8 cellular contexts compared by ENCODE assay signal in the genomic region with DNA sequence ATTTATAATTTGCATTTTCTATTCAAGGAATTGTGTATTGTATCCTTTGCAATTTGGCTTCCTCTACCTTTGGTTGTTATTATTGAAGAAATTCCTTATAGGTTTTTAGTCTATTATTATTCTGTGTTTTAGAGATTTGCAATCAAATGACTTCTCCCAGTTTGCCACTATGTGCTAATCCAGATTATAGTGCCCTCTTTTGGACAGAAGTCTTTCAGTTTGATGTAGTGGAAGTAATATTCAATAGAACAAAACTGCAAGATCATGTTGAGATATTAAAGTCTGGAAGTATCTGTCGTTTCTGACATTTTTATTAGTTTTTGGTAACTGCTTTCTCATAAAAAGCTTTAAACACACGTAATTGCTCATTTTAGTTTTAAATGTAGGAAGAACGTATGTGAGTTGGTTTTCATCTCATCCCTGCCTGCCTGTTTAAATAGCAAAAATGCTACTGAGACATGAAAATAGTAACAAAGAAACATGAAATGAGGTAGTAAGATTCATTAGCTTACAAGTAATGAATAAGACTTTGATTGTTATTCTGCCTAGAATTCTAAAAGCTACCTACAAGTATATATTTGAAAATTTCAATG.
DNase-seq lines count a peak whose midpoint lies in the region; TF ChIP-seq lines count a peak whose summit lies in the region.
"Had no signal": no experiment of that assay in that cellular context is flagged by ENCODE, and none has a peak within 500 bp of the region (broad histone marks: within the 10 kb centered on the region; RNA-seq: fewer than 3 reads in every experiment).

No MANE protein-coding gene starts in this region.

- in situ Hi-C loops in G401 (cut with HindIII; ENCODE audit: low sequenced_read_pairs) = no loop called here

- no peaks in the 10 kb centered on the region for H3K79me2 ChIP-seq in osteoblast (ENCODE audit: insufficient read depth, low read length)

- H3K4me1 ChIP-seq in osteoblast (ENCODE audit: insufficient read depth, low read length) = peaks cover 10% of the 10 kb centered on the region

- TF ChIP-seq CTCF in cardiac fibroblast (IDR thresholded peaks at IDR 0.05; ENCODE audit: low read depth, low read length) (peak; percentile 32), osteoblast (IDR thresholded peaks at IDR 0.05; ENCODE audit: extremely low read depth, low read depth, low read length) (peak; percentile 56)

- no peaks in the 10 kb centered on the region for H4K20me1 ChIP-seq in osteoblast (ENCODE audit: insufficient read depth, low read length)

- no peaks in the 10 kb centered on the region for H3K36me3 ChIP-seq in osteoblast (ENCODE audit: insufficient read depth, low read length)

- H3K4me3 ChIP-seq in cardiac fibroblast (replicated peaks in 1 of 2; ENCODE audit: low read depth in 2 of 2, low read length in 2 of 2) = no peak overlapping the region
- no peak overlapping the region for H3K4me3 ChIP-seq in osteoblast (ENCODE audit: insufficient read depth, low read length)

- H3K9me3 ChIP-seq in osteoblast (ENCODE audit: low read depth, low read length) = no peaks in the 10 kb centered on the region

- no peak overlapping the region for H3K4me2 ChIP-seq in osteoblast (ENCODE audit: insufficient read depth, low read length)

- H3K27ac ChIP-seq in osteoblast (ENCODE audit: low read depth, low read length) = no peak overlapping the region

- no peak overlapping the region for H2AFZ ChIP-seq in osteoblast (ENCODE audit: low read length)

- no peaks in the 10 kb centered on the region for H3K27me3 ChIP-seq in osteoblast (ENCODE audit: insufficient read depth, low read length)

- DNase-seq in G401 (ENCODE audit: low spot score) (peak; percentile 11), NAMALWA (ENCODE audit: low spot score) (peak; percentile 54), cardiac fibroblast (ENCODE audit: low read depth in 2 of 2) (peak; percentile 62 to 68), osteoblast (ENCODE audit: insufficient read length, low spot score, missing footprints) (no peak), SK-N-DZ (ENCODE audit: low spot score) (no peak), SHP77 treated with DMSO at 0.1 percent for 48 hours (lab: John Stamatoyannopoulos, UW) (no peak)
- DNase-seq in stimulated activated CD4-positive, alpha-beta T cell treated with anti-CD3 and anti-CD28 coated beads, Interleukin-4, amount 100 ng/mL, for 4 hours = no peak
- DNase-seq: activated CD4-positive, CD25-positive, alpha-beta regulatory T cell had no signal

Comparison
In these comparisons a context has a peak if more than half of its experiments do, and no peak if none do; other contexts are left out.
1. DNase-seq: peak in G401 (single experiment), NAMALWA (single experiment) and cardiac fibroblast (2 of 2); none in osteoblast (single experiment), stimulated activated CD4-positive, alpha-beta T cell treated with anti-CD3 and anti-CD28 coated beads, Interleukin-4, amount 100 ng/mL, for 4 hours (0 of 2), SK-N-DZ (single experiment) and SHP77 treated with DMSO at 0.1 percent for 48 hours (single experiment).